1 cellular context compared by ENCODE assay signal in the genomic region with DNA sequence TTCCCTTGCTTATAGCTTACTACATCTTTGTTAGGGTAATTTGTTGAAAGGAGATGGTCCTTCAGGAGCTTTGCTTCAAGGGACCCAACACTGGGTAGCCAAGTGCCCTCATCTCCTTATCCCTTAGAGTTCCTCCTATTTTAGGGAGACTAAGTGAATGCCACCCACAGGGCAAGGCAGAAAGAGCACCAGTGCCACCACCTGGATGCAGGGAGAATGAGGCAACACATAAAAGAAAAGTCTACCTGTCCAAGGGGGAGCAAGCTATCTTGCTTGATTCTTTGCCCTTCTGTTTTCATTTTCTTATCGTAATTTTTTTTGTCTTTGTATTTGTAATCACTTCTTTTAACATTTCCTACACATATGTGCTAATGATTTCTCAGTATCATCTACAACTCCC.
TF ChIP-seq lines count a peak whose summit lies in the region.

No MANE protein-coding gene starts in this region.

TF ChIP-seq in GM12878, 131 proteins besides CTCF, POLR2A, EP300 and RAD21 (continued from another document):
- TF ChIP-seq MYC (IDR thresholded peaks at IDR 0.05; ENCODE audit: insufficient read depth, insufficient read length, insufficient replicate concordance, low read length, severe bottlenecking), result no peak
- no peak for TF ChIP-seq ZNF217 (IDR thresholded peaks at IDR 0.05)
